Comparison of ENCODE assay signal across 18 cellular contexts in genomic region chr18:53070706-53071105, GRCh38.
"Had no signal": no experiment of that assay in that cellular context is flagged by ENCODE, and none has a peak within 500 bp of the region (broad histone marks: within the 10 kb centered on the region; RNA-seq: fewer than 3 reads in every experiment).

No MANE protein-coding gene starts in this region.

- H3K4me1 Mint-ChIP-seq: activated CD4-positive, alpha-beta memory T cell treated with anti-CD3 and anti-CD28 coated beads, Interleukin-2, amount 10 ng/mL, durations not matched to agents 7 days and 5 days; activated CD4-positive, alpha-beta T cell treated with anti-CD3 and anti-CD28 coated beads for 36 hours; naive thymus-derived CD4-positive, alpha-beta T cell had no signal

- H3K9me3 Mint-ChIP-seq: activated naive CD4-positive, alpha-beta T cell treated with anti-CD3 and anti-CD28 coated beads for 36 hours; activated T-helper 1 cell treated with anti-CD3 and anti-CD28 coated beads, Interleukin-12 subunit alpha, Interleukin-12 subunit beta, Interleukin-2, Interleukin-4 antibody, amounts not matched to agents 30 ng/mL and 10 ng/mL and 1 ng/mL, durations not matched to agents 14 hours and 24 hours and 36 hours; stimulated activated naive CD8-positive, alpha-beta T cell treated with anti-CD3 and anti-CD28 coated beads, Interleukin-15, Interleukin-2, amounts not matched to agents 100 ng/mL and 50 ng/mL, for 24 hours had no signal

- H3K36me3 Mint-ChIP-seq: naive thymus-derived CD4-positive, alpha-beta T cell had no signal

- H3K27me3 Mint-ChIP-seq: activated CD4-positive, alpha-beta memory T cell treated with anti-CD3 and anti-CD28 coated beads, Interleukin-2, amount 10 ng/mL, durations not matched to agents 7 days and 5 days; naive thymus-derived CD4-positive, alpha-beta T cell; stimulated activated naive CD8-positive, alpha-beta T cell treated with anti-CD3 and anti-CD28 coated beads, Interleukin-15, Interleukin-2, amounts not matched to agents 100 ng/mL and 50 ng/mL, for 24 hours had no signal

- ATAC-seq: activated CD4-positive, alpha-beta T cell treated with anti-CD3 and anti-CD28 coated beads for 36 hours; left colon; naive thymus-derived CD4-positive, alpha-beta T cell had no signal

- H3K27ac Mint-ChIP-seq: activated CD4-positive, alpha-beta memory T cell treated with anti-CD3 and anti-CD28 coated beads, Interleukin-2, amount 10 ng/mL, durations not matched to agents 7 days and 5 days; activated CD4-positive, alpha-beta T cell treated with anti-CD3 and anti-CD28 coated beads for 36 hours; activated naive CD4-positive, alpha-beta T cell treated with anti-CD3 and anti-CD28 coated beads for 36 hours; activated T-helper 1 cell treated with anti-CD3 and anti-CD28 coated beads, Interleukin-12 subunit alpha, Interleukin-12 subunit beta, Interleukin-2, Interleukin-4 antibody, amounts not matched to agents 30 ng/mL and 10 ng/mL and 1 ng/mL, durations not matched to agents 14 hours and 24 hours and 36 hours; naive thymus-derived CD4-positive, alpha-beta T cell; stimulated activated naive CD8-positive, alpha-beta T cell treated with anti-CD3 and anti-CD28 coated beads, Interleukin-15, Interleukin-2, amounts not matched to agents 100 ng/mL and 50 ng/mL, for 24 hours had no signal

- H3K4me3 Mint-ChIP-seq: activated CD4-positive, alpha-beta memory T cell treated with anti-CD3 and anti-CD28 coated beads, Interleukin-2, amount 10 ng/mL, durations not matched to agents 7 days and 5 days; activated CD4-positive, alpha-beta T cell treated with anti-CD3 and anti-CD28 coated beads for 36 hours; activated naive CD4-positive, alpha-beta T cell treated with anti-CD3 and anti-CD28 coated beads for 36 hours; activated T-helper 1 cell treated with anti-CD3 and anti-CD28 coated beads, Interleukin-12 subunit alpha, Interleukin-12 subunit beta, Interleukin-2, Interleukin-4 antibody, amounts not matched to agents 30 ng/mL and 10 ng/mL and 1 ng/mL, durations not matched to agents 14 hours and 24 hours and 36 hours; naive thymus-derived CD4-positive, alpha-beta T cell; stimulated activated naive CD8-positive, alpha-beta T cell treated with anti-CD3 and anti-CD28 coated beads, Interleukin-15, Interleukin-2, amounts not matched to agents 100 ng/mL and 50 ng/mL, for 24 hours had no signal

- H3K27ac ChIP-seq: cardiac muscle cell, esophagus squamous epithelium, ovary, thoracic aorta, VCaP had no signal

- DNase-seq: activated CD4-positive, alpha-beta memory T cell treated with anti-CD3 and anti-CD28 coated beads, Interleukin-2, amount 10 ng/mL, durations not matched to agents 7 days and 5 days; activated CD4-positive, alpha-beta T cell treated with anti-CD3 and anti-CD28 coated beads for 36 hours; activated CD8-positive, alpha-beta memory T cell treated with anti-CD3 and anti-CD28 coated beads, Interleukin-2, amount 50 U/mL, for 4 hours; activated naive CD4-positive, alpha-beta T cell treated with anti-CD3 and anti-CD28 coated beads for 36 hours; esophagus squamous epithelium; foreskin fibroblast; head of caudate nucleus; left colon; naive thymus-derived CD4-positive, alpha-beta T cell; ovary; stimulated activated CD4-positive, alpha-beta T cell treated with anti-CD3 and anti-CD28 coated beads, Interleukin-4, amount 100 ng/mL, for 1 hour; stimulated activated CD8-positive, alpha-beta memory T cell treated with anti-CD3 and anti-CD28 coated beads, Interleukin-4, amount 100 ng/mL, for 48 hours; T-helper 9 cell had no signal
